In the genomic region with DNA sequence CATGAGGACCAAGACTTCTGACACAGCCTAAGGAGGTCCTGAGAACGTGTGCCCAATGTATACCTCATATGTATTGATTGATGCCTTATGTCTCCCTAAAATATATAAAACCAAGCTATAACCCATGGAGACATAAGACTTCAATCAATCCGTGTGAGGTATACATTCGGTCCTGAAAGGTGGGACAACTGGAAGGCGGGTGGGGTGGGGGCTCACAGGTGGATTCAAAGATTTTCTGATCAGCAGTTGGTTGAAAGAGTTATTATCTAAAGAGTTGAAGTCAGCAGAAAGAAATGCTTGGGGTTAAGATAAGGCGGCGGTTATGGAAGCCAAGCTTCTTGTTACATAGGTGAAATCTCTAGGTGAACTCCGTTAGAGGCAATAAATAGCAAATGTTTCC, we compare ENCODE assay signal across 19 cellular contexts. TPM values are rescaled to one million over a fixed set of nuclear protein-coding genes. Genes with fewer than 3 reads are reported as not detected.
A peak's percentile ranks its signal among the peaks of the same experiment; 100 is the strongest.
DNase-seq lines count a peak whose midpoint lies in the region; ATAC-seq and TF ChIP-seq lines count a peak whose summit lies in the region.
"Had no signal": no experiment of that assay in that cellular context is flagged by ENCODE, and none has a peak within 500 bp of the region (broad histone marks: within the 10 kb centered on the region; RNA-seq: fewer than 3 reads in every experiment).

No MANE protein-coding gene starts in this region.

- intact Hi-C loops in CD4-positive, alpha-beta T cell (cut with DNase I, micrococcal nuclease) = loop anchor here in 1 of 2 experiments (10.0 kb wide), 1 partner anchor 68 kb away; no protein-coding TSS in a partner anchor

- H3K27ac ChIP-seq in CD4-positive, alpha-beta T cell (ENCODE audit: low read depth, low read length) = no peak overlapping the region
- H3K27ac ChIP-seq: GM23248 had no signal

- H3K4me1 Mint-ChIP-seq in CD4-positive, alpha-beta T cell (ENCODE audit: low read depth) = peaks cover 26% of the 10 kb centered on the region
- no peaks in the 10 kb centered on the region for H3K4me1 Mint-ChIP-seq in osteocyte (ENCODE audit: unreplicated experiment)
- H3K4me1 Mint-ChIP-seq in activated T-cell treated with anti-CD3 and anti-CD28 coated beads, Interleukin-2, amount 50 U/mL, for 4 hours (ENCODE audit: low read depth) = peaks cover 9% of the 10 kb centered on the region
- H3K4me1 Mint-ChIP-seq: IgD-negative memory B cell had no signal

- no peaks in the 10 kb centered on the region for H4K20me1 ChIP-seq in Loucy (ENCODE audit: insufficient read depth, low read length, poor library complexity, severe bottlenecking)

- H3K9me3 Mint-ChIP-seq in CD4-positive, alpha-beta T cell = no peaks in the 10 kb centered on the region
- no peaks in the 10 kb centered on the region for H3K9me3 Mint-ChIP-seq in osteocyte (ENCODE audit: unreplicated experiment)
- no peaks in the 10 kb centered on the region for H3K9me3 Mint-ChIP-seq in activated T-cell treated with anti-CD3 and anti-CD28 coated beads, Interleukin-2, amount 50 U/mL, for 4 hours
- H3K9me3 Mint-ChIP-seq: CD8-positive, alpha-beta T cell had no signal

- peak overlapping the region; percentile 76 for H3K4me2 ChIP-seq in Loucy (ENCODE audit: low read depth, low read length, poor library complexity, severe bottlenecking)

- H3K4me1 ChIP-seq in Loucy (ENCODE audit: insufficient read depth, low read length, poor library complexity, severe bottlenecking) = peaks cover 15% of the 10 kb centered on the region
- H3K4me1 ChIP-seq: BE2C had no signal

- no peaks in the 10 kb centered on the region for H3K9me2 ChIP-seq in Loucy (replicated peaks; ENCODE audit: low read depth, low read length)

- H3K79me2 ChIP-seq in Loucy (ENCODE audit: insufficient read depth, low read length) = no peaks in the 10 kb centered on the region

- H3K36me3 Mint-ChIP-seq in CD4-positive, alpha-beta T cell (ENCODE audit: low read depth) = no peaks in the 10 kb centered on the region
- H3K36me3 Mint-ChIP-seq in osteocyte (ENCODE audit: unreplicated experiment) = no peaks in the 10 kb centered on the region
- no peaks in the 10 kb centered on the region for H3K36me3 Mint-ChIP-seq in activated T-cell treated with anti-CD3 and anti-CD28 coated beads, Interleukin-2, amount 50 U/mL, for 4 hours (ENCODE audit: insufficient read depth)
- H3K36me3 Mint-ChIP-seq: CD8-positive, alpha-beta T cell; IgD-negative memory B cell had no signal

- H3K27me3 ChIP-seq in CD4-positive, alpha-beta T cell (ENCODE audit: control insufficient read depth, insufficient read depth, low read length) = no peaks in the 10 kb centered on the region
- no peaks in the 10 kb centered on the region for H3K27me3 ChIP-seq in Loucy (ENCODE audit: insufficient read depth, low read length, poor library complexity, severe bottlenecking)
- H3K27me3 ChIP-seq: BE2C had no signal

- H3K9me3 ChIP-seq in CD4-positive, alpha-beta T cell (ENCODE audit: control insufficient read depth, low read length) = no peaks in the 10 kb centered on the region
- no peaks in the 10 kb centered on the region for H3K9me3 ChIP-seq in Loucy (ENCODE audit: insufficient read depth, low read depth, low read length)
- H3K9me3 ChIP-seq: BE2C had no signal

- peak overlapping the region; percentile 21 for H3K27ac Mint-ChIP-seq in CD4-positive, alpha-beta T cell
- H3K27ac Mint-ChIP-seq in osteocyte (ENCODE audit: unreplicated experiment) = no peak overlapping the region
- H3K27ac Mint-ChIP-seq: IgD-negative memory B cell had no signal

- no peak for DNase-seq in CD4-positive, alpha-beta T cell
- peak; percentile 62 for DNase-seq in mesenteric fat pad (ENCODE audit: low spot score)
- DNase-seq in osteocyte (ENCODE audit: extremely low spot score, unreplicated experiment) = peak; percentile 44
- DNase-seq in activated T-cell treated with anti-CD3 and anti-CD28 coated beads, Interleukin-2, amount 50 U/mL, for 4 hours = no peak
- no peak for DNase-seq in DMS53 (lab: John Stamatoyannopoulos, UW)
- DNase-seq: ACHN, BE2C, C1 segment of cervical spinal cord, Calu3, EL, GM23248, HCEC 1CT, KBM-7 had no signal

- H3K36me3 ChIP-seq in Loucy (ENCODE audit: insufficient read depth, low read length) = no peaks in the 10 kb centered on the region
- H3K36me3 ChIP-seq: BE2C had no signal

- peak overlapping the region; percentile 8 for H3K9ac ChIP-seq in Loucy (ENCODE audit: low read depth, low read length, poor library complexity, severe bottlenecking)
- H3K9ac ChIP-seq: GM23248 had no signal

- H3K4me3 Mint-ChIP-seq in CD4-positive, alpha-beta T cell = peak overlapping the region; percentile 16
- H3K4me3 Mint-ChIP-seq in osteocyte (ENCODE audit: unreplicated experiment) = no peak overlapping the region
- no peak overlapping the region for H3K4me3 Mint-ChIP-seq in activated T-cell treated with anti-CD3 and anti-CD28 coated beads, Interleukin-2, amount 50 U/mL, for 4 hours
- H3K4me3 Mint-ChIP-seq: IgD-negative memory B cell had no signal

- POLR2A ChIA-PET in CD4-positive, alpha-beta T cell (lab: Charles Lee) = interaction anchor here (0.6 to 2.1 kb wide), 4 partner anchors 15 to 407 kb away, joined by 3 to 27 read pairs (median 4); no protein-coding TSS in a partner anchor

- no peak for ATAC-seq in CD4-positive, alpha-beta T cell (ENCODE audit: poor library complexity)
- ATAC-seq in activated T-cell treated with anti-CD3 and anti-CD28 coated beads, Interleukin-2, amount 50 U/mL, for 4 hours = no peak
- no peak for ATAC-seq in HG03442 (IDR thresholded peaks at IDR 0.05; ENCODE audit: unreplicated experiment)
- ATAC-seq: GM12878 had no signal

- CTCF ChIA-PET in CD4-positive, alpha-beta T cell (lab: Charles Lee) = no interaction called here

- TF ChIP-seq CTCF in CD4-positive, alpha-beta T cell (IDR thresholded peaks at IDR 0.05) = no peak
- TF ChIP-seq CTCF in Loucy (conservative IDR thresholded peaks at IDR 0.05; ENCODE audit: low read length) (no peak), osteocyte (IDR thresholded peaks at IDR 0.05) (no peak)

- H2AFZ ChIP-seq in Loucy (ENCODE audit: low read length) = peak overlapping the region; percentile 71
- H2AFZ ChIP-seq: GM23248 had no signal

- peak overlapping the region; percentile 65 for H3K4me3 ChIP-seq in Loucy (ENCODE audit: low read length, poor library complexity, severe bottlenecking)
- H3K4me3 ChIP-seq: GM12878, GM23248 had no signal

- H3K27me3 Mint-ChIP-seq in CD4-positive, alpha-beta T cell = no peaks in the 10 kb centered on the region
- H3K27me3 Mint-ChIP-seq in osteocyte (ENCODE audit: unreplicated experiment) = peaks cover 55% of the 10 kb centered on the region
- peaks cover 9% of the 10 kb centered on the region for H3K27me3 Mint-ChIP-seq in activated T-cell treated with anti-CD3 and anti-CD28 coated beads, Interleukin-2, amount 50 U/mL, for 4 hours (ENCODE audit: low read depth)

- no peaks in the 10 kb centered on the region for H3F3A ChIP-seq in Loucy (ENCODE audit: low read depth)

RNA-seq across cellular contexts. Expression of a gene that starts 25.7 kb away (rescaled TPM):
- total RNA-seq in CD4-positive, alpha-beta T cell = 1 to 10 TPM; 5.2 to 5.9 TPM
- total RNA-seq in mesenteric fat pad = 20.4 TPM
- total RNA-seq in osteocyte = 79.4 and 84.4 TPM in 2 replicates
- total RNA-seq in activated T-cell treated with anti-CD3 and anti-CD28 coated beads, Interleukin-2, amount 50 U/mL, for 4 hours = under 1 TPM; 0.33 to 0.98 (median 0.89) TPM
- total RNA-seq: G401 had no signal

Comparison
In these comparisons a context has a peak if more than half of its experiments do, and no peak if none do; other contexts are left out.
1. DNase-seq: peak in mesenteric fat pad (single experiment) and osteocyte (single experiment); none in CD4-positive, alpha-beta T cell (0 of 10), activated T-cell treated with anti-CD3 and anti-CD28 coated beads, Interleukin-2, amount 50 U/mL, for 4 hours (single experiment) and DMS53 (single experiment).